In genomic region chr18:51821610-51822009, GRCh38 we compare ENCODE assay signal across 24 cellular contexts.
"Had no signal": no experiment of that assay in that cellular context is flagged by ENCODE, and none has a peak within 500 bp of the region (broad histone marks: within the 10 kb centered on the region; RNA-seq: fewer than 3 reads in every experiment).

No MANE protein-coding gene starts in this region.

- ATAC-seq: natural killer cell; right lobe of liver; stimulated activated memory B cell treated with anti-CD40 and anti-IgM and Interleukin-4, amounts not matched to agents 10 μg/mL and 1 μg/mL and 100 μg/mL, for 72 hours; stimulated activated naive CD8-positive, alpha-beta T cell treated with anti-CD3 and anti-CD28 coated beads, Interleukin-15, amount 100 ng/mL, for 72 hours had no signal

- H3K27ac ChIP-seq: left ventricle myocardium inferior, ovary, right atrium auricular region, right lobe of liver, tibial nerve, uterus had no signal

- H3K27ac Mint-ChIP-seq: mesothelial cell of epicardium; naive B cell; natural killer cell; progenitor cell of endocrine pancreas; stimulated activated memory B cell treated with anti-CD40 and anti-IgM and Interleukin-4, amounts not matched to agents 10 μg/mL and 1 μg/mL and 100 μg/mL, for 72 hours; type B pancreatic cell had no signal

- H3K4me1 ChIP-seq: left ventricle myocardium inferior, right atrium auricular region, right lobe of liver, tibial nerve, uterus had no signal

- H3K9me3 ChIP-seq: left ventricle myocardium inferior, ovary, right atrium auricular region, right lobe of liver, tibial nerve, uterus had no signal

- H3K4me3 ChIP-seq: left ventricle myocardium inferior, lung, ovary, right atrium auricular region, right lobe of liver, smooth muscle cell, tibial nerve, uterus had no signal

- H3K4me3 Mint-ChIP-seq: mesothelial cell of epicardium; naive B cell; natural killer cell; stimulated activated memory B cell treated with anti-CD40 and anti-IgM and Interleukin-4, amounts not matched to agents 10 μg/mL and 1 μg/mL and 100 μg/mL, for 72 hours; stimulated activated naive CD8-positive, alpha-beta T cell treated with anti-CD3 and anti-CD28 coated beads, Interleukin-15, amount 100 ng/mL, for 72 hours; type B pancreatic cell had no signal

- H3K4me1 Mint-ChIP-seq: mesothelial cell of epicardium; naive B cell; natural killer cell; stimulated activated memory B cell treated with anti-CD40 and anti-IgM and Interleukin-4, amounts not matched to agents 10 μg/mL and 1 μg/mL and 100 μg/mL, for 72 hours; stimulated activated naive CD8-positive, alpha-beta T cell treated with anti-CD3 and anti-CD28 coated beads, Interleukin-15, amount 100 ng/mL, for 72 hours had no signal

- H3K27me3 Mint-ChIP-seq: naive B cell; progenitor cell of endocrine pancreas; stimulated activated naive CD8-positive, alpha-beta T cell treated with anti-CD3 and anti-CD28 coated beads, Interleukin-15, amount 100 ng/mL, for 72 hours; type B pancreatic cell had no signal

- H3K9me3 Mint-ChIP-seq: mesothelial cell of epicardium; stimulated activated memory B cell treated with anti-CD40 and anti-IgM and Interleukin-4, amounts not matched to agents 10 μg/mL and 1 μg/mL and 100 μg/mL, for 72 hours; stimulated activated naive CD8-positive, alpha-beta T cell treated with anti-CD3 and anti-CD28 coated beads, Interleukin-15, amount 100 ng/mL, for 72 hours; type B pancreatic cell had no signal

- DNase-seq: hypothalamus; islet precursor cell; left ventricle myocardium inferior; mesendoderm; naive B cell; natural killer cell; ovary; right lobe of liver; stimulated activated CD4-positive, alpha-beta T cell treated with anti-CD3 and anti-CD28 coated beads, Interleukin-1b, Interleukin-23, amount 100 ng/mL, for 48 hours; stimulated activated CD4-positive, alpha-beta T cell treated with anti-CD3 and anti-CD28 coated beads, Interleukin-2, amount 100 ng/mL, for 48 hours; stimulated activated CD4-positive, alpha-beta T cell treated with anti-CD3 and anti-CD28 coated beads, Interleukin-4, amount 100 ng/mL, for 4 hours; stimulated activated CD8-positive, alpha-beta memory T cell treated with anti-CD3 and anti-CD28 coated beads, Interleukin-4, amount 100 ng/mL, for 48 hours; stimulated activated naive CD4-positive, alpha-beta T cell treated with Interleukin-2 at 50 U/mL for 16 hours; stimulated activated naive CD8-positive, alpha-beta T cell treated with anti-CD3 and anti-CD28 coated beads, Interleukin-15, amount 100 ng/mL, for 72 hours; substantia nigra; uterus had no signal

- H3K4me2 ChIP-seq: smooth muscle cell had no signal

- H3K27me3 ChIP-seq: ovary, right atrium auricular region, right lobe of liver, tibial nerve, uterus had no signal

- H3K36me3 Mint-ChIP-seq: mesothelial cell of epicardium; naive B cell; natural killer cell; stimulated activated memory B cell treated with anti-CD40 and anti-IgM and Interleukin-4, amounts not matched to agents 10 μg/mL and 1 μg/mL and 100 μg/mL, for 72 hours; type B pancreatic cell had no signal

- H3K36me3 ChIP-seq: left ventricle myocardium inferior, ovary, right atrium auricular region, right lobe of liver, tibial nerve, uterus had no signal
